ENCODE assay signal across 18 cellular contexts in genomic region chr12:54601841-54602240, GRCh38. TPM values are rescaled to one million over a fixed set of nuclear protein-coding genes. Genes with fewer than 3 reads are reported as not detected.
A peak's percentile ranks its signal among the peaks of the same experiment; 100 is the strongest.
DNase-seq lines count a peak whose midpoint lies in the region; ATAC-seq, FAIRE-seq and TF ChIP-seq lines count a peak whose summit lies in the region.
"Had no signal": no experiment of that assay in that cellular context is flagged by ENCODE, and none has a peak within 500 bp of the region (broad histone marks: within the 10 kb centered on the region; RNA-seq: fewer than 3 reads in every experiment).

No MANE protein-coding gene starts in this region.

- peak overlapping the region; percentile 58 for H3K27ac ChIP-seq in subcutaneous abdominal adipose tissue (ENCODE audit: low read depth, low read length)
- H3K27ac ChIP-seq in CD4-positive, alpha-beta memory T cell (ENCODE audit: low read depth, low read length) = no peak overlapping the region
- H3K27ac ChIP-seq: left lung had no signal

- H3K27me3 Mint-ChIP-seq in CD4-positive, alpha-beta memory T cell = peaks cover 7% of the 10 kb centered on the region in 2 donors

- H3K27me3 ChIP-seq in bronchial epithelial cell (ENCODE audit: control insufficient read depth, insufficient read depth, low read length) (peaks cover 2% of the 10 kb centered on the region), subcutaneous abdominal adipose tissue (ENCODE audit: control insufficient read depth in 5 of 5, insufficient read depth in 4 of 5, low read length in 5 of 5) (no peaks in the 10 kb centered on the region)
- H3K27me3 ChIP-seq in CD4-positive, alpha-beta memory T cell (ENCODE audit: insufficient read depth, low read length) = no peaks in the 10 kb centered on the region

- intact Hi-C loops in cardiac septum (cut with DNase I) (no loop called here), left ventricle myocardium superior (cut with micrococcal nuclease) (no loop called here)
- intact Hi-C loops in CD4-positive, alpha-beta memory T cell (cut with micrococcal nuclease) = loop anchor here (2.0 kb wide), 1 partner anchor 471 kb away; no protein-coding TSS in a partner anchor

- FAIRE-seq in bronchial epithelial cell (lab: Jason Lieb, UNC) = no peak
- FAIRE-seq: endometrium had no signal

- H3K4me1 Mint-ChIP-seq in CD4-positive, alpha-beta memory T cell = peaks cover 0 to 7% (median 6%) of the 10 kb centered on the region in 4 donors

- no peaks in the 10 kb centered on the region for H3K9me3 ChIP-seq in subcutaneous abdominal adipose tissue (ENCODE audit: control insufficient read depth in 5 of 5, low read length in 5 of 5)
- H3K9me3 ChIP-seq in CD4-positive, alpha-beta memory T cell (ENCODE audit: control insufficient read depth in 1 of 2, low read length in 2 of 2) = no peaks in the 10 kb centered on the region
- H3K9me3 ChIP-seq: left lung had no signal

- H3K36me3 ChIP-seq in bronchial epithelial cell (ENCODE audit: control insufficient read depth, insufficient read depth, low read length) (no peaks in the 10 kb centered on the region), subcutaneous abdominal adipose tissue (ENCODE audit: control insufficient read depth in 5 of 5, insufficient read depth in 5 of 5, low read length in 5 of 5) (no peaks in the 10 kb centered on the region)
- no peaks in the 10 kb centered on the region for H3K36me3 ChIP-seq in CD4-positive, alpha-beta memory T cell (ENCODE audit: insufficient read depth, low read length)
- H3K36me3 ChIP-seq: left lung had no signal

- CTCF ChIA-PET in CD4-positive, alpha-beta memory T cell (lab: Charles Lee; ENCODE audit: partially characterized antibody) = interaction anchor here (1.3 to 2.2 kb wide), 3 partner anchors 9 to 22 kb away, joined by 9 to 11 read pairs (median 10); no protein-coding TSS in a partner anchor

- no peaks in the 10 kb centered on the region for H3K9me3 Mint-ChIP-seq in CD4-positive, alpha-beta memory T cell
- H3K9me3 Mint-ChIP-seq: naive thymus-derived CD8-positive, alpha-beta T cell; stimulated activated naive B cell treated with anti-CD40 and anti-IgM and Interleukin-4, amounts not matched to agents 10 μg/mL and 1 μg/mL and 100 μg/mL, for 72 hours had no signal

- H3K4me3 Mint-ChIP-seq in CD4-positive, alpha-beta memory T cell = no peak overlapping the region
- H3K4me3 Mint-ChIP-seq: naive thymus-derived CD8-positive, alpha-beta T cell; stimulated activated naive B cell treated with anti-CD40 and anti-IgM and Interleukin-4, amounts not matched to agents 10 μg/mL and 1 μg/mL and 100 μg/mL, for 72 hours had no signal

- no peak for TF ChIP-seq CTCF in bronchial epithelial cell (IDR thresholded peaks at IDR 0.05; ENCODE audit: insufficient read depth, low read length, severe bottlenecking)

- H3K4me3 ChIP-seq in bronchial epithelial cell (ENCODE audit: low read depth, low read length) (no peak overlapping the region), subcutaneous abdominal adipose tissue (ENCODE audit: low read depth in 1 of 5, low read length in 5 of 5) (peak overlapping the region in 1 of 5 donors; percentile 11)
- H3K4me3 ChIP-seq in CD4-positive, alpha-beta memory T cell (ENCODE audit: low read length in 2 of 2) = no peak overlapping the region
- H3K4me3 ChIP-seq: left lung had no signal

- no peak overlapping the region for H3K27ac Mint-ChIP-seq in CD4-positive, alpha-beta memory T cell
- H3K27ac Mint-ChIP-seq: stimulated activated naive B cell treated with anti-CD40 and anti-IgM and Interleukin-4, amounts not matched to agents 10 μg/mL and 1 μg/mL and 100 μg/mL, for 72 hours had no signal

- POLR2A ChIA-PET in CD4-positive, alpha-beta memory T cell (lab: Charles Lee; ENCODE audit: partially characterized antibody) = no interaction called here

- peak; percentile 19 for DNase-seq in cardiac septum (ENCODE audit: low spot score)
- DNase-seq in left ventricle myocardium superior = no peak
- peak; percentile 22 for DNase-seq in NCI-H460 (ENCODE audit: extremely low read depth, low read depth)
- DNase-seq in bronchial epithelial cell (ENCODE audit: low read depth) = peak; percentile 33
- DNase-seq in CD4-positive, alpha-beta memory T cell = no peak
- DNase-seq in inferior parietal cortex (ENCODE audit: extremely low spot score) = no peak
- DNase-seq: activated naive CD4-positive, alpha-beta T cell treated with anti-CD3 and anti-CD28 coated beads, Interleukin-2, amount 50 U/mL, for 16 hours; DMS79 treated with DMSO at 0.1 percent for 48 hours; glutamatergic neuron; left lung; naive thymus-derived CD8-positive, alpha-beta T cell; NCI-H510A treated with DMSO at 0.1 percent for 48 hours; stimulated activated CD4-positive, alpha-beta T cell treated with anti-CD3 and anti-CD28 coated beads, Interleukin-4, amount 100 ng/mL, for 24 hours; stimulated activated naive B cell treated with anti-CD40 and anti-IgM and Interleukin-4, amounts not matched to agents 10 μg/mL and 1 μg/mL and 100 μg/mL, for 72 hours had no signal

- ATAC-seq in left ventricle myocardium superior = no peak
- ATAC-seq in HG03196 (IDR thresholded peaks at IDR 0.05; ENCODE audit: unreplicated experiment) = no peak
- ATAC-seq: left lung; naive thymus-derived CD8-positive, alpha-beta T cell; stimulated activated naive B cell treated with anti-CD40 and anti-IgM and Interleukin-4, amounts not matched to agents 10 μg/mL and 1 μg/mL and 100 μg/mL, for 72 hours had no signal

- H3K4me1 ChIP-seq in subcutaneous abdominal adipose tissue (ENCODE audit: control insufficient read depth in 5 of 5, insufficient read depth in 5 of 5, low read length in 5 of 5) = peaks cover 0 to 15% (median 13%) of the 10 kb centered on the region in 5 donors
- no peaks in the 10 kb centered on the region for H3K4me1 ChIP-seq in CD4-positive, alpha-beta memory T cell (ENCODE audit: insufficient read depth, low read length)
- H3K4me1 ChIP-seq: left lung had no signal

- H3K9ac ChIP-seq in subcutaneous abdominal adipose tissue (ENCODE audit: low read length in 5 of 5) = no peak overlapping the region

- no peaks in the 10 kb centered on the region for H3K36me3 Mint-ChIP-seq in CD4-positive, alpha-beta memory T cell
- H3K36me3 Mint-ChIP-seq: naive thymus-derived CD8-positive, alpha-beta T cell; stimulated activated naive B cell treated with anti-CD40 and anti-IgM and Interleukin-4, amounts not matched to agents 10 μg/mL and 1 μg/mL and 100 μg/mL, for 72 hours had no signal

RNA-seq across cellular contexts. Expression of gene PPP1R1A, which starts 13.4 kb away (rescaled TPM):
- total RNA-seq in cardiac septum = 37.9 TPM
- total RNA-seq in left ventricle myocardium superior = 298 TPM
- not detected in 2 replicates for total RNA-seq in NCI-H460 (2014; rRNA removed; shearing (Covaris generic))
- not detected in 2 replicates for polyA plus RNA-seq in NCI-H460 (2014; cell fraction: nucleus; rRNA removed)
- not detected in 2 replicates for total RNA-seq in bronchial epithelial cell
- total RNA-seq in CD4-positive, alpha-beta memory T cell = not detected
- not detected for polyA plus RNA-seq in CD4-positive, alpha-beta memory T cell
- total RNA-seq: naive thymus-derived CD8-positive, alpha-beta T cell had no signal
- polyA plus RNA-seq: naive thymus-derived CD8-positive, alpha-beta T cell had no signal

RNA-seq across cellular contexts. Expression of gene LACRT, which starts 32.9 kb away (rescaled TPM):
- total RNA-seq in cardiac septum = not detected
- total RNA-seq in left ventricle myocardium superior = not detected
- not detected in 2 replicates for total RNA-seq in NCI-H460 (2014; rRNA removed; shearing (Covaris generic))
- polyA plus RNA-seq in NCI-H460 (2014; cell fraction: nucleus; rRNA removed) = not detected in 2 replicates
- total RNA-seq in bronchial epithelial cell = not detected in 2 replicates
- total RNA-seq in CD4-positive, alpha-beta memory T cell = not detected
- not detected for polyA plus RNA-seq in CD4-positive, alpha-beta memory T cell
- total RNA-seq: left lung; naive thymus-derived CD8-positive, alpha-beta T cell; urinary bladder had no signal
- polyA plus RNA-seq: naive thymus-derived CD8-positive, alpha-beta T cell; urinary bladder had no signal

RNA-seq across cellular contexts. Expression of gene DCD, which starts 46.3 kb away (rescaled TPM):
- total RNA-seq in cardiac septum = not detected
- total RNA-seq in left ventricle myocardium superior = not detected
- not detected in 2 replicates for total RNA-seq in NCI-H460 (2014; rRNA removed; shearing (Covaris generic))
- not detected in 2 replicates for polyA plus RNA-seq in NCI-H460 (2014; cell fraction: nucleus; rRNA removed)
- not detected in 2 replicates for total RNA-seq in bronchial epithelial cell
- total RNA-seq in CD4-positive, alpha-beta memory T cell = not detected
- polyA plus RNA-seq in CD4-positive, alpha-beta memory T cell = not detected
- total RNA-seq: left lung; naive thymus-derived CD8-positive, alpha-beta T cell; urinary bladder had no signal
- polyA plus RNA-seq: naive thymus-derived CD8-positive, alpha-beta T cell; urinary bladder had no signal

RNA-seq across cellular contexts. Expression of gene PDE1B, which starts 52.4 kb away (rescaled TPM):
- 2.4 TPM for total RNA-seq in cardiac septum
- total RNA-seq in left ventricle myocardium superior = 2.8 TPM
- total RNA-seq in NCI-H460 (2014; rRNA removed; shearing (Covaris generic)) = not detected in 2 replicates
- 0.02 TPM in 1 of 2 replicates, not detected in the other for polyA plus RNA-seq in NCI-H460 (2014; cell fraction: nucleus; rRNA removed)
- not detected in 2 replicates for total RNA-seq in bronchial epithelial cell
- total RNA-seq in CD4-positive, alpha-beta memory T cell = 1 to 10 TPM; 2.4 to 3.8 TPM
- polyA plus RNA-seq in CD4-positive, alpha-beta memory T cell = under 1 TPM in 1 of 2 donors, not detected in 1; 0.56 TPM

Comparison
In these comparisons a context has a peak if more than half of its experiments do, and no peak if none do; other contexts are left out.
1. DNase-seq: peak in cardiac septum (single experiment), NCI-H460 (single experiment) and bronchial epithelial cell (single experiment); none in left ventricle myocardium superior (single experiment), CD4-positive, alpha-beta memory T cell (0 of 5) and inferior parietal cortex (single experiment).
2. RNA of gene PPP1R1A, which starts 13.4 kb away (total RNA-seq): 298 TPM in left ventricle myocardium superior (single experiment) and 37.9 TPM in cardiac septum (single experiment); not detected in NCI-H460, not detected in bronchial epithelial cell and not detected in CD4-positive, alpha-beta memory T cell; every median in the first group is over 10 times any median in the second.